Comparison of ENCODE assay signal across 1 cellular context in the genomic region with DNA sequence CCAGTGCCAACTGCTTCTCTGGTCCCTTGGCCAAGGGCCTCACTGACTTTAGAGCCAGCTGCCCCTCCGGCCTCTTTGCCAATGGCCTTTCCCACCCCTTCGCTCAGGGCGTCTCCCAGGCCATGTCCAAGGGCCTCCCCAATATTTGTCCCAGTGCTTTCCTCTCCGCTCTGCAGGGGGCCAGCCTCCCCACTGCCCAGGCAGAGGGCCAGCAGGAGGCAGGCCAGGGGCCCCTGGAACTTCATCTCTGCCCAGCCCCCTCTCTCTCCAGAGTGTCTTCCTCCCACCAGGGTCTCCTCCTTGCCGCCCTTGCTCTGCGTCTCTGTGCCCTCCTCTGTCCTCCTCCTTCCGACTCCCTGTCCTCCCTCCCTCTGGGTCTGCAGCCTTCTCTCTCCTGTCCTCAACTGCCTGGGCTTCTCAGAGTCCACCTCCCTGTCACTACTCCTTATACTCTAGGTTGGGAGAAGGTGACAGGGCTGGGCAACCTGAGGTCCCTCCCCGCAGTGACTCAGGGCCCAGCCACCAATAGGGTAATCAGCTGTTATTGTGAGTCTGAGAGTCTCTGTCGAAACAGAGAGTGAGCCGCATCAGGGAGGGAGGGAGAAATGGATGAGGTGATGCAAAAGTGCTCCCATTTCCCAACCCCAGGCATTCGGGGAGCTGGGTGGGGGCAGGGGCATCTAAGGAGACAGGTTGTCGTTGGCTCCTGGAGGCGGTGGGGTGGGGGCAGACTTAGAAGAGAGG.
TF ChIP-seq lines count a peak whose summit lies in the region.

A gene with protein sequence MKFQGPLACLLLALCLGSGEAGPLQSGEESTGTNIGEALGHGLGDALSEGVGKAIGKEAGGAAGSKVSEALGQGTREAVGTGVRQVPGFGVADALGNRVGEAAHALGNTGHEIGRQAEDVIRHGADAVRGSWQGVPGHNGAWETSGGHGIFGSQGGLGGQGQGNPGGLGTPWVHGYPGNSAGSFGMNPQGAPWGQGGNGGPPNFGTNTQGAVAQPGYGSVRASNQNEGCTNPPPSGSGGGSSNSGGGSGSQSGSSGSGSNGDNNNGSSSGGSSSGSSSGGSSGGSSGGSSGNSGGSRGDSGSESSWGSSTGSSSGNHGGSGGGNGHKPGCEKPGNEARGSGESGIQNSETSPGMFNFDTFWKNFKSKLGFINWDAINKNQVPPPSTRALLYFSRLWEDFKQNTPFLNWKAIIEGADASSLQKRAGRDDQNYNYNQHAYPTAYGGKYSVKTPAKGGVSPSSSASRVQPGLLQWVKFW (minus strand): TSS at position 419 of the 744 bp plus-strand sequence. CDS start 174 bp downstream, at position 245.

TF ChIP-seq in WTC11, 78 proteins besides CTCF, POLR2A, EP300 and RAD21:
- TF ChIP-seq ZNF263 (CRISPR knock-in tag; IDR thresholded peaks at IDR 0.05; ENCODE audit: low read depth) (0 out of 2 replicates have a peak, but pooled peaks have one; percentile 46), KAT7 (CRISPR knock-in tag; IDR thresholded peaks at IDR 0.05; ENCODE audit: borderline replicate concordance) (no peak), ZNF671 (CRISPR knock-in tag; IDR thresholded peaks at IDR 0.05) (no peak), FOXJ3 (CRISPR knock-in tag; IDR thresholded peaks at IDR 0.05; ENCODE audit: borderline replicate concordance) (no peak), JUN (CRISPR knock-in tag; IDR thresholded peaks at IDR 0.05) (no peak)
- TF ChIP-seq, protein P1, sequence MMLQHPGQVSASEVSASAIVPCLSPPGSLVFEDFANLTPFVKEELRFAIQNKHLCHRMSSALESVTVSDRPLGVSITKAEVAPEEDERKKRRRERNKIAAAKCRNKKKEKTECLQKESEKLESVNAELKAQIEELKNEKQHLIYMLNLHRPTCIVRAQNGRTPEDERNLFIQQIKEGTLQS (CRISPR knock-in tag; conservative IDR thresholded peaks at IDR 0.05) = no peak
